ENCODE assay signal across 8 cellular contexts in genomic region chr20:48358176-48358575, GRCh38.
A peak's percentile ranks its signal among the peaks of the same experiment; 100 is the strongest.
DNase-seq lines count a peak whose midpoint lies in the region; ATAC-seq and TF ChIP-seq lines count a peak whose summit lies in the region.
"Had no signal": no experiment of that assay in that cellular context is flagged by ENCODE, and none has a peak within 500 bp of the region (broad histone marks: within the 10 kb centered on the region; RNA-seq: fewer than 3 reads in every experiment).

No MANE protein-coding gene starts in this region.

- in situ Hi-C loops in SK-MEL-5 (cut with HindIII; ENCODE audit: low pct_unique_long_range_greater_than_20kb, low sequenced_read_pairs): no loop called here

- no peaks in the 10 kb centered on the region for H3K27me3 Mint-ChIP-seq in naive B cell

- peaks cover 0 to 12% (median 9%) of the 10 kb centered on the region in 7 donors for H3K9me3 Mint-ChIP-seq in naive B cell

- no peak for DNase-seq in HEK293T (ENCODE audit: extremely low spot score)
- peak; percentile 23 for DNase-seq in SK-MEL-5 (ENCODE audit: low read depth, low spot score)
- no peak for DNase-seq in naive B cell
- DNase-seq in islet precursor cell: no peak
- DNase-seq in mucosa of gallbladder (ENCODE audit: low spot score): no peak
- DNase-seq: CD4-positive, CD25-positive, alpha-beta regulatory T cell; HFFc6 had no signal

- ATAC-seq in naive B cell (ENCODE audit: low read depth in 2 of 2) (no peak), HG02642 (IDR thresholded peaks at IDR 0.05; ENCODE audit: poor library complexity, unreplicated experiment) (no peak)

- peaks cover 25 to 35% (median 27%) of the 10 kb centered on the region in 3 donors for H3K4me1 Mint-ChIP-seq in naive B cell
- H3K4me1 Mint-ChIP-seq: CD4-positive, CD25-positive, alpha-beta regulatory T cell had no signal

- no peaks in the 10 kb centered on the region for H3K36me3 Mint-ChIP-seq in naive B cell
- H3K36me3 Mint-ChIP-seq: CD4-positive, CD25-positive, alpha-beta regulatory T cell had no signal

- CTCF ChIA-PET in HEK293T (lab: Yijun Ruan, JAX): no interaction called here

- POLR2A ChIA-PET in HEK293T (lab: Yijun Ruan, JAX): no interaction called here

- peak overlapping the region; percentile 45 to 100 (median 100) for H3K27ac Mint-ChIP-seq in naive B cell
- H3K27ac Mint-ChIP-seq: HFFc6 had no signal

- H3K4me3 Mint-ChIP-seq in naive B cell: peak overlapping the region in 3 of 8 donors; percentile 20 to 90 (median 81)
- H3K4me3 Mint-ChIP-seq: CD4-positive, CD25-positive, alpha-beta regulatory T cell; HFFc6 had no signal

TF ChIP-seq in HEK293T, 16 proteins besides CTCF, POLR2A, EP300 and RAD21:
- no peak for TF ChIP-seq ELF4 (IDR thresholded peaks at IDR 0.05)
- 0 out of 2 replicates have a peak, but pooled peaks have one; percentile 16 for TF ChIP-seq L3MBTL2 (conservative IDR thresholded peaks at IDR 0.05)
- no peak for TF ChIP-seq NFRKB (IDR thresholded peaks at IDR 0.05)
- no peak for TF ChIP-seq FOXA1 (IDR thresholded peaks at IDR 0.05)
